ENCODE assay signal across 8 cellular contexts in the genomic region with DNA sequence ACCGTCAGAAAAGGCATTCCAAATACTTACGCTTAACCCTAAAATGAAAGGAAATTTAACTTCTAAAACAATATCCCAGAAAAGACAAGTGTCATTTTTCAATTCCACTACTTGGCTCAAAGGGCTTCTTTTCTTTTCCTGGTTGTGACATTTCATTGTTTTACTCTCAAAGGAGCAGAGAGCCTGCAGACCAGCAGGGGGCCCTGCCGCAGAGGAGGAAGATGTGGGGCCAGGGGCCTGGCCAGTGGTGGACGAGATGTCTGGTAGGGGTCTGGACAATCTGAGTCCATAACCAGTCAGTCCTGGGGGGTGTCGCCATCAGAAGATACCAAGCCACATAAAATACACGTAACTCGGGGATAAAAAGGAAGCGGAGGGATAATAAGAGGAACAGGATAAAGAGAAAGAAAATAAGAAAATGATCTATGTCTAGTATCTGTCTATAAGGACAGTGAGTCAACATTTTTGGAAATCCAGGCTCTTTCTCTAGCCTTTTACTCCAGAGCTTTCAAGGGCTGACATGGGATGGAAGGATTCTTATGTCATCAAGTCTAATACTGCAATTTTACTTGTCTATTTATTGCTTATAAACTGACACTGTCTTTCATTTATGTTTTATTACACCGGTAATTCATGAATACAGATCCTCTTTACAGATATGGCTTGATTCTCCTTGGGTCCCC. TPM values are rescaled to one million over a fixed set of nuclear protein-coding genes. Genes with fewer than 3 reads are reported as not detected.
DNase-seq lines count a peak whose midpoint lies in the region; ATAC-seq and TF ChIP-seq lines count a peak whose summit lies in the region.

No MANE protein-coding gene starts in this region.

- ATAC-seq in CD4-positive, CD25-positive, alpha-beta regulatory T cell (ENCODE audit: low read depth in 2 of 2) = no peak
- ATAC-seq in HG03354 (IDR thresholded peaks at IDR 0.05; ENCODE audit: poor library complexity, severe bottlenecking, unreplicated experiment) = no peak
- no peak for ATAC-seq in HG03025 (IDR thresholded peaks at IDR 0.05; ENCODE audit: low FRiP score, unreplicated experiment)

- H3K27me3 Mint-ChIP-seq in CD4-positive, CD25-positive, alpha-beta regulatory T cell = no peaks in the 10 kb centered on the region
- H3K27me3 Mint-ChIP-seq in activated T-cell treated with anti-CD3 and anti-CD28 coated beads, Interleukin-2, amount 50 U/mL, for 24 hours = no peaks in the 10 kb centered on the region

- intact Hi-C loops in spleen (cut with DNase I; ENCODE audit: low total_unique reads) = no loop called here

- DNase-seq in CD4-positive, CD25-positive, alpha-beta regulatory T cell = peak in 1 of 3 donors; percentile 25
- peak; percentile 11 for DNase-seq in HT-29 (ENCODE audit: low spot score)
- peak; percentile 55 for DNase-seq in activated T-cell treated with anti-CD3 and anti-CD28 coated beads, Interleukin-2, amount 50 U/mL, for 24 hours
- DNase-seq in cardiac muscle cell (ENCODE audit: low read depth in 1 of 2, low spot score in 1 of 2) = peak; percentile 30 to 54
- no peak for DNase-seq in spleen
- no peak for DNase-seq in NCI-H524 treated with DMSO at 0.1 percent for 48 hours (lab: John Stamatoyannopoulos, UW)

- 56 to 69% (median 59%) methylated on average over 9 of the region's 9 CpGs for WGBS in spleen, 5 donors

- TF ChIP-seq CTCF in cardiac muscle cell (IDR thresholded peaks at IDR 0.05; ENCODE audit: low read depth, low read length) (peak; percentile 85), spleen (IDR thresholded peaks at IDR 0.05 in 8 of 11, conservative IDR thresholded peaks at IDR 0.05 in 3 of 11) (peak in 10 of 11 experiments; percentile 30 to 66 (median 56))

- no peak overlapping the region for H3K4me3 Mint-ChIP-seq in CD4-positive, CD25-positive, alpha-beta regulatory T cell
- H3K4me3 Mint-ChIP-seq in activated T-cell treated with anti-CD3 and anti-CD28 coated beads, Interleukin-2, amount 50 U/mL, for 24 hours = no peak overlapping the region

- H3K4me3 ChIP-seq in CD4-positive, CD25-positive, alpha-beta regulatory T cell (ENCODE audit: low read depth, low read length) = no peak overlapping the region
- H3K4me3 ChIP-seq in cardiac muscle cell = no peak overlapping the region
- no peak overlapping the region for H3K4me3 ChIP-seq in spleen

- peaks cover 0 to 1% (median 0%) of the 10 kb centered on the region in 7 donors for H3K9me3 Mint-ChIP-seq in CD4-positive, CD25-positive, alpha-beta regulatory T cell
- H3K9me3 Mint-ChIP-seq in activated T-cell treated with anti-CD3 and anti-CD28 coated beads, Interleukin-2, amount 50 U/mL, for 24 hours = no peaks in the 10 kb centered on the region

- H3K36me3 Mint-ChIP-seq in CD4-positive, CD25-positive, alpha-beta regulatory T cell = peaks cover 32% of the 10 kb centered on the region
- no peaks in the 10 kb centered on the region for H3K36me3 Mint-ChIP-seq in activated T-cell treated with anti-CD3 and anti-CD28 coated beads, Interleukin-2, amount 50 U/mL, for 24 hours (ENCODE audit: low read depth)

- H3K27ac ChIP-seq in CD4-positive, CD25-positive, alpha-beta regulatory T cell (ENCODE audit: insufficient read depth, low read length, poor library complexity, severe bottlenecking) = no peak overlapping the region
- H3K27ac ChIP-seq in cardiac muscle cell = no peak overlapping the region
- H3K27ac ChIP-seq in spleen = no peak overlapping the region

- no peak for TF ChIP-seq POLR2A in spleen (IDR thresholded peaks at IDR 0.05)

- H3K4me1 ChIP-seq in CD4-positive, CD25-positive, alpha-beta regulatory T cell (ENCODE audit: control insufficient read depth, insufficient read depth, low read length, poor library complexity, severe bottlenecking) = peaks cover 15% of the 10 kb centered on the region
- peaks cover 7% of the 10 kb centered on the region for H3K4me1 ChIP-seq in cardiac muscle cell (ENCODE audit: low read depth)
- peaks cover 0 to 21% (median 7%) of the 10 kb centered on the region in 6 donors for H3K4me1 ChIP-seq in spleen

- H3K9me3 ChIP-seq in CD4-positive, CD25-positive, alpha-beta regulatory T cell (ENCODE audit: control insufficient read depth in 2 of 2, low read length in 2 of 2) = no peaks in the 10 kb centered on the region
- H3K9me3 ChIP-seq in cardiac muscle cell (ENCODE audit: low read depth) (no peaks in the 10 kb centered on the region), spleen (no peaks in the 10 kb centered on the region)

- peaks cover 19 to 48% (median 33%) of the 10 kb centered on the region in 4 donors for H3K4me1 Mint-ChIP-seq in CD4-positive, CD25-positive, alpha-beta regulatory T cell
- peaks cover 59% of the 10 kb centered on the region for H3K4me1 Mint-ChIP-seq in activated T-cell treated with anti-CD3 and anti-CD28 coated beads, Interleukin-2, amount 50 U/mL, for 24 hours (ENCODE audit: low read depth)

- H3K27ac Mint-ChIP-seq in CD4-positive, CD25-positive, alpha-beta regulatory T cell = peak overlapping the region in 2 of 3 donors; percentile 56 to 80
- H3K27ac Mint-ChIP-seq in activated T-cell treated with anti-CD3 and anti-CD28 coated beads, Interleukin-2, amount 50 U/mL, for 24 hours = peak overlapping the region; percentile 24

- H3K36me3 ChIP-seq in CD4-positive, CD25-positive, alpha-beta regulatory T cell (ENCODE audit: control insufficient read depth, insufficient read depth, low read length) = no peaks in the 10 kb centered on the region
- no peaks in the 10 kb centered on the region for H3K36me3 ChIP-seq in cardiac muscle cell
- no peaks in the 10 kb centered on the region for H3K36me3 ChIP-seq in spleen

- H3K27me3 ChIP-seq in CD4-positive, CD25-positive, alpha-beta regulatory T cell (ENCODE audit: control insufficient read depth, insufficient read depth, low read length) = no peaks in the 10 kb centered on the region
- H3K27me3 ChIP-seq in cardiac muscle cell (no peaks in the 10 kb centered on the region), spleen (replicated peaks in 1 of 7) (no peaks in the 10 kb centered on the region)

RNA-seq across cellular contexts. Expression of a gene that starts 54.2 kb away (rescaled TPM):
- 101 TPM for total RNA-seq in CD4-positive, CD25-positive, alpha-beta regulatory T cell
- 100 to 1,000 TPM in 3 of 4 donors, 10 to 100 TPM in 1; 87.8 to 137 (median 105) TPM for polyA plus RNA-seq in CD4-positive, CD25-positive, alpha-beta regulatory T cell
- 10.9 and 13.7 TPM in 2 replicates for total RNA-seq in HT-29 (2014; rRNA removed; shearing (Covaris generic))
- total RNA-seq in cardiac muscle cell (9.4 and 12.8 TPM in 2 replicates), spleen (10 to 100 TPM; 29.6 to 35.1 (median 33.4) TPM)
- polyA plus RNA-seq in cardiac muscle cell (9.3 and 10.3 TPM in 2 replicates), spleen (10 to 100 TPM in 1 of 3 donors, 1 to 10 TPM in 2; 8.0 to 11.3 (median 9.5) TPM)

Comparison
In these comparisons a context has a peak if more than half of its experiments do, and no peak if none do; other contexts are left out.
1. DNase-seq: peak in HT-29 (single experiment), activated T-cell treated with anti-CD3 and anti-CD28 coated beads, Interleukin-2, amount 50 U/mL, for 24 hours (single experiment) and cardiac muscle cell (2 of 2); none in spleen (single experiment) and NCI-H524 treated with DMSO at 0.1 percent for 48 hours (single experiment).